9 cellular contexts compared by ENCODE assay signal in genomic region chr6:146542881-146543210, GRCh38. TPM values are rescaled to one million over a fixed set of nuclear protein-coding genes. Genes with fewer than 3 reads are reported as not detected.
DNase-seq lines count a peak whose midpoint lies in the region; ATAC-seq and TF ChIP-seq lines count a peak whose summit lies in the region.
"Had no signal": no experiment of that assay in that cellular context is flagged by ENCODE, and none has a peak within 500 bp of the region (broad histone marks: within the 10 kb centered on the region; RNA-seq: fewer than 3 reads in every experiment).

No MANE protein-coding gene starts in this region.

- peaks cover 4% of the 10 kb centered on the region for H3K4me1 Mint-ChIP-seq in activated CD8-positive, alpha-beta memory T cell treated with anti-CD3 and anti-CD28 coated beads, Interleukin-2, amount 10 ng/mL, durations not matched to agents 7 days and 5 days
- H3K4me1 Mint-ChIP-seq: stimulated activated effector memory CD8-positive, alpha-beta T cell treated with anti-CD3 and anti-CD28 coated beads, Interleukin-12 subunit alpha, Interleukin-12 subunit beta, amount 100 ng/mL, for 72 hours had no signal

- DNase-seq in NCI-H2227 treated with DMSO at 0.1 percent for 48 hours (lab: John Stamatoyannopoulos, UW) (peak; percentile 0), NCI-H2227 (lab: John Stamatoyannopoulos, UW; ENCODE audit: unreplicated experiment) (no peak), breast epithelium (ENCODE audit: low spot score in 2 of 2) (no peak), COR-L47 (lab: John Stamatoyannopoulos, UW) (no peak), NCI-H510A treated with DMSO at 0.1 percent for 48 hours (lab: John Stamatoyannopoulos, UW) (no peak)
- no peak for DNase-seq in activated CD8-positive, alpha-beta memory T cell treated with anti-CD3 and anti-CD28 coated beads, Interleukin-2, amount 10 ng/mL, durations not matched to agents 7 days and 5 days

- H3K4me1 ChIP-seq in breast epithelium, result no peaks in the 10 kb centered on the region
- H3K4me1 ChIP-seq in liver (ENCODE audit: control insufficient read depth in 4 of 4, insufficient read depth in 4 of 4, low read length in 3 of 4), result peaks cover 10 to 32% (median 15%) of the 10 kb centered on the region in 4 donors
- H3K4me1 ChIP-seq in subcutaneous abdominal adipose tissue (ENCODE audit: control insufficient read depth in 5 of 5, insufficient read depth in 5 of 5, low read length in 5 of 5), result peaks cover 3 to 33% (median 31%) of the 10 kb centered on the region in 5 donors

- no peak for TF ChIP-seq RAD21 in liver (IDR thresholded peaks at IDR 0.05)

- no peak for TF ChIP-seq POLR2A in breast epithelium (IDR thresholded peaks at IDR 0.05)

- H3K9ac ChIP-seq in liver (ENCODE audit: low read depth in 1 of 2, low read length in 2 of 2) (no peak overlapping the region), subcutaneous abdominal adipose tissue (ENCODE audit: low read length in 5 of 5) (peak overlapping the region in 4 of 5 donors; percentile 70 to 91 (median 84))

- H3K27me3 Mint-ChIP-seq in activated CD8-positive, alpha-beta memory T cell treated with anti-CD3 and anti-CD28 coated beads, Interleukin-2, amount 10 ng/mL, durations not matched to agents 7 days and 5 days, result peaks cover 24% of the 10 kb centered on the region

- intact Hi-C loops in breast epithelium (cut with DNase I; ENCODE audit: low total_unique reads), result no loop called here

- H3K4me3 ChIP-seq in breast epithelium (peak overlapping the region; percentile 75 to 89 (median 76)), liver (ENCODE audit: low read depth in 1 of 3, low read length in 3 of 3) (peak overlapping the region in 2 of 3 donors; percentile 47 to 99), subcutaneous abdominal adipose tissue (ENCODE audit: low read depth in 1 of 5, low read length in 5 of 5) (peak overlapping the region; percentile 58 to 69 (median 67))

- H3K36me3 ChIP-seq in breast epithelium (no peaks in the 10 kb centered on the region), liver (ENCODE audit: control insufficient read depth in 4 of 4, insufficient read depth in 3 of 4, low read depth in 1 of 4, low read length in 3 of 4) (no peaks in the 10 kb centered on the region), subcutaneous abdominal adipose tissue (ENCODE audit: control insufficient read depth in 5 of 5, insufficient read depth in 5 of 5, low read length in 5 of 5) (no peaks in the 10 kb centered on the region)

- CTCF ChIA-PET in activated CD8-positive, alpha-beta memory T cell treated with anti-CD3 and anti-CD28 coated beads, Interleukin-2, amount 10 ng/mL, durations not matched to agents 7 days and 5 days (lab: Charles Lee), result no interaction called here

- 65% methylated on average over 9 of the region's 9 CpGs for WGBS in liver

- no peak for ATAC-seq in activated CD8-positive, alpha-beta memory T cell treated with anti-CD3 and anti-CD28 coated beads, Interleukin-2, amount 10 ng/mL, durations not matched to agents 7 days and 5 days

- H3K27ac ChIP-seq in breast epithelium (peak overlapping the region; percentile 98 to 99), liver (ENCODE audit: low read depth in 1 of 2, low read length in 2 of 2) (peak overlapping the region; percentile 84 to 90), subcutaneous abdominal adipose tissue (ENCODE audit: low read depth, low read length) (peak overlapping the region; percentile 87)

- peaks cover 2% of the 10 kb centered on the region for H3K36me3 Mint-ChIP-seq in activated CD8-positive, alpha-beta memory T cell treated with anti-CD3 and anti-CD28 coated beads, Interleukin-2, amount 10 ng/mL, durations not matched to agents 7 days and 5 days
- H3K36me3 Mint-ChIP-seq: stimulated activated effector memory CD8-positive, alpha-beta T cell treated with anti-CD3 and anti-CD28 coated beads, Interleukin-12 subunit alpha, Interleukin-12 subunit beta, amount 100 ng/mL, for 72 hours had no signal

- TF ChIP-seq CTCF in breast epithelium (IDR thresholded peaks at IDR 0.05) (no peak), liver (IDR thresholded peaks at IDR 0.05; ENCODE audit: low read depth, low read length, missing input control) (no peak)

- no peak overlapping the region for H3K4me3 Mint-ChIP-seq in activated CD8-positive, alpha-beta memory T cell treated with anti-CD3 and anti-CD28 coated beads, Interleukin-2, amount 10 ng/mL, durations not matched to agents 7 days and 5 days
- H3K4me3 Mint-ChIP-seq: stimulated activated effector memory CD8-positive, alpha-beta T cell treated with anti-CD3 and anti-CD28 coated beads, Interleukin-12 subunit alpha, Interleukin-12 subunit beta, amount 100 ng/mL, for 72 hours had no signal

- H3K9me3 ChIP-seq in breast epithelium, result no peaks in the 10 kb centered on the region
- no peaks in the 10 kb centered on the region for H3K9me3 ChIP-seq in liver (ENCODE audit: control insufficient read depth in 4 of 4, low read length in 3 of 4)
- no peaks in the 10 kb centered on the region for H3K9me3 ChIP-seq in subcutaneous abdominal adipose tissue (ENCODE audit: control insufficient read depth in 5 of 5, low read length in 5 of 5)

- H3K27me3 ChIP-seq in breast epithelium (no peaks in the 10 kb centered on the region), liver (ENCODE audit: control insufficient read depth in 4 of 4, insufficient read depth in 4 of 4, low read length in 3 of 4) (no peaks in the 10 kb centered on the region), subcutaneous abdominal adipose tissue (ENCODE audit: control insufficient read depth in 5 of 5, insufficient read depth in 4 of 5, low read length in 5 of 5) (no peaks in the 10 kb centered on the region)

- no peak overlapping the region for H3K27ac Mint-ChIP-seq in activated CD8-positive, alpha-beta memory T cell treated with anti-CD3 and anti-CD28 coated beads, Interleukin-2, amount 10 ng/mL, durations not matched to agents 7 days and 5 days
- H3K27ac Mint-ChIP-seq: stimulated activated effector memory CD8-positive, alpha-beta T cell treated with anti-CD3 and anti-CD28 coated beads, Interleukin-12 subunit alpha, Interleukin-12 subunit beta, amount 100 ng/mL, for 72 hours had no signal

- H3K9me3 Mint-ChIP-seq in activated CD8-positive, alpha-beta memory T cell treated with anti-CD3 and anti-CD28 coated beads, Interleukin-2, amount 10 ng/mL, durations not matched to agents 7 days and 5 days (ENCODE audit: low read depth), result no peaks in the 10 kb centered on the region

TF ChIP-seq in liver, 16 proteins besides CTCF, POLR2A, EP300 and RAD21:
- TF ChIP-seq YY1 (IDR thresholded peaks at IDR 0.05), result peak; percentile 45
- TF ChIP-seq, protein P1, sequence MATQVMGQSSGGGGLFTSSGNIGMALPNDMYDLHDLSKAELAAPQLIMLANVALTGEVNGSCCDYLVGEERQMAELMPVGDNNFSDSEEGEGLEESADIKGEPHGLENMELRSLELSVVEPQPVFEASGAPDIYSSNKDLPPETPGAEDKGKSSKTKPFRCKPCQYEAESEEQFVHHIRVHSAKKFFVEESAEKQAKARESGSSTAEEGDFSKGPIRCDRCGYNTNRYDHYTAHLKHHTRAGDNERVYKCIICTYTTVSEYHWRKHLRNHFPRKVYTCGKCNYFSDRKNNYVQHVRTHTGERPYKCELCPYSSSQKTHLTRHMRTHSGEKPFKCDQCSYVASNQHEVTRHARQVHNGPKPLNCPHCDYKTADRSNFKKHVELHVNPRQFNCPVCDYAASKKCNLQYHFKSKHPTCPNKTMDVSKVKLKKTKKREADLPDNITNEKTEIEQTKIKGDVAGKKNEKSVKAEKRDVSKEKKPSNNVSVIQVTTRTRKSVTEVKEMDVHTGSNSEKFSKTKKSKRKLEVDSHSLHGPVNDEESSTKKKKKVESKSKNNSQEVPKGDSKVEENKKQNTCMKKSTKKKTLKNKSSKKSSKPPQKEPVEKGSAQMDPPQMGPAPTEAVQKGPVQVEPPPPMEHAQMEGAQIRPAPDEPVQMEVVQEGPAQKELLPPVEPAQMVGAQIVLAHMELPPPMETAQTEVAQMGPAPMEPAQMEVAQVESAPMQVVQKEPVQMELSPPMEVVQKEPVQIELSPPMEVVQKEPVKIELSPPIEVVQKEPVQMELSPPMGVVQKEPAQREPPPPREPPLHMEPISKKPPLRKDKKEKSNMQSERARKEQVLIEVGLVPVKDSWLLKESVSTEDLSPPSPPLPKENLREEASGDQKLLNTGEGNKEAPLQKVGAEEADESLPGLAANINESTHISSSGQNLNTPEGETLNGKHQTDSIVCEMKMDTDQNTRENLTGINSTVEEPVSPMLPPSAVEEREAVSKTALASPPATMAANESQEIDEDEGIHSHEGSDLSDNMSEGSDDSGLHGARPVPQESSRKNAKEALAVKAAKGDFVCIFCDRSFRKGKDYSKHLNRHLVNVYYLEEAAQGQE (IDR thresholded peaks at IDR 0.05), result no peak

RNA-seq across cellular contexts. Expression of gene RAB32, which starts 0.8 kb away (rescaled TPM):
- total RNA-seq in breast epithelium (10 to 100 TPM; 32.5 to 43.8 (median 36.7) TPM), liver (10 to 100 TPM; 13.6 to 31.0 TPM)
- 10 to 100 TPM; 31.2 to 49.9 TPM for polyA plus RNA-seq in liver
- total RNA-seq in activated CD8-positive, alpha-beta memory T cell treated with anti-CD3 and anti-CD28 coated beads, Interleukin-2, amount 10 ng/mL, durations not matched to agents 7 days and 5 days, result under 1 TPM; 0.32 to 0.35 TPM

RNA-seq across cellular contexts. Expression of gene ADGB, which starts 55.9 kb away (rescaled TPM):
- total RNA-seq in breast epithelium, result not detected
- under 1 TPM in 1 of 2 donors, not detected in 1; 0.23 TPM for total RNA-seq in liver
- not detected for polyA plus RNA-seq in liver
- not detected for total RNA-seq in activated CD8-positive, alpha-beta memory T cell treated with anti-CD3 and anti-CD28 coated beads, Interleukin-2, amount 10 ng/mL, durations not matched to agents 7 days and 5 days

Comparison
In these comparisons a context has a peak if more than half of its experiments do, and no peak if none do; other contexts are left out.
1. H3K9ac ChIP-seq: peak in subcutaneous abdominal adipose tissue (4 of 5); none in liver (0 of 2).
2. RNA of gene RAB32, which starts 0.8 kb away (total RNA-seq): 32.5 to 43.8 TPM in breast epithelium and 13.6 to 31.0 TPM in liver; 0.32 to 0.35 TPM in activated CD8-positive, alpha-beta memory T cell treated with anti-CD3 and anti-CD28 coated beads, Interleukin-2, amount 10 ng/mL, durations not matched to agents 7 days and 5 days; every median in the first group is over 10 times any median in the second.
3. Peak in every context shown above with its lines, with median percentiles within 50 percentile points of each other: H3K27ac ChIP-seq and H3K4me3 ChIP-seq.